27 cellular contexts compared by ENCODE assay signal in the genomic region with DNA sequence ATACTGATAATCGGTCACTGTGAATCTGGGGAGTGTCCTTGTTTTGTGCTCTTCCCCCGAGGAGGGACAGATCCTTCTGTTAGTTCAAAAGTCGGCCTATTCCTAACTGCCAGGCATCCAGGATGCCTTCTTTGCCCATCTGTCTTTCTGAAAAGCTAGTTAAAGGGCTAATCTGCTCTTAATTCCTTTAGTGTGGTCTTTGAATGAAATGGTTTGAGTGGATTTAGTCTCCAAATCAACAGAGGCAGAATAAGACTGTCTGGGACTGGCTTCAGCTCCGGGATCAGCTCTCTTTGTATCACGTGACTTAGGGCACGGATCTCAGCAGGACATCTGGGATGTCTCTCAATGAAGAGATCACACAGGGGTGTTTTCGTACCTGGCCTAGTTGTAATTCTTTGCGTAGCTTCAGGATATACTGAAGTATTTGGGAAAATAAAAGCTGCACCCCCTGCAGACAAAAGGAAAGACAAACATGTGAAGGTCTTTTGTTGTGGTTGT.
"Had no signal": no experiment of that assay in that cellular context is flagged by ENCODE, and none has a peak within 500 bp of the region (broad histone marks: within the 10 kb centered on the region; RNA-seq: fewer than 3 reads in every experiment).

No MANE protein-coding gene starts in this region.

- H3K27me3 ChIP-seq: testis, uterus had no signal

- H3K9me3 ChIP-seq: body of pancreas, gastroesophageal sphincter, left ventricle myocardium inferior, testis, uterus had no signal

- ATAC-seq: activated naive CD8-positive, alpha-beta T cell treated with anti-CD3 and anti-CD28 coated beads, Interleukin-2, amount 50 U/mL, for 24 hours; activated T-cell treated with anti-CD3 and anti-CD28 coated beads, Interleukin-2, amount 50 U/mL, for 72 hours; body of pancreas; gastroesophageal sphincter; natural killer cell; sciatic nerve; stimulated activated naive B cell treated with anti-CD40 and anti-IgM and Interleukin-4, amounts not matched to agents 10 μg/mL and 1 μg/mL and 100 μg/mL, for 72 hours had no signal

- DNase-seq: activated CD4-positive, alpha-beta memory T cell treated with anti-CD3 and anti-CD28 coated beads for 36 hours; activated CD4-positive, alpha-beta T cell treated with anti-CD3 and anti-CD28 coated beads for 4 hours; activated CD4-positive, CD25-positive, alpha-beta regulatory T cell; activated effector memory CD4-positive, alpha-beta T cell treated with Interleukin-2 at 50 U/mL for 16 hours; activated naive CD4-positive, alpha-beta T cell treated with anti-CD3 and anti-CD28 coated beads for 36 hours; activated naive CD8-positive, alpha-beta T cell treated with anti-CD3 and anti-CD28 coated beads, Interleukin-2, amount 50 U/mL, for 24 hours; activated T-cell treated with anti-CD3 and anti-CD28 coated beads, Interleukin-2, amount 50 U/mL, for 72 hours; anterior cingulate cortex; body of pancreas; head of caudate nucleus; hypothalamus; left ventricle myocardium inferior; midbrain; natural killer cell; occipital lobe; stimulated activated CD4-positive, alpha-beta T cell treated with anti-CD3 and anti-CD28 coated beads, Interleukin-15, amount 100 ng/mL, for 24 hours; stimulated activated CD4-positive, alpha-beta T cell treated with anti-CD3 and anti-CD28 coated beads, Interleukin-2, amount 100 ng/mL, for 48 hours; stimulated activated CD8-positive, alpha-beta memory T cell treated with anti-CD3 and anti-CD28 coated beads, Interleukin-4, amount 100 ng/mL, for 48 hours; stimulated activated naive B cell treated with anti-CD40 and anti-IgM and Interleukin-4, amounts not matched to agents 10 μg/mL and 1 μg/mL and 100 μg/mL, for 72 hours; T-helper 9 cell; testis; trophoblast cell; uterus had no signal

- H3K4me3 ChIP-seq: body of pancreas, gastroesophageal sphincter, left ventricle myocardium inferior, smooth muscle cell, testis, uterus had no signal

- H3K27ac ChIP-seq: body of pancreas, epithelial cell of prostate, gastroesophageal sphincter, left ventricle myocardium inferior, testis, uterus had no signal

- H3K36me3 ChIP-seq: gastroesophageal sphincter, uterus had no signal

- H3K4me1 ChIP-seq: body of pancreas, gastroesophageal sphincter, testis, uterus had no signal

- H3K4me2 ChIP-seq: smooth muscle cell had no signal
